23 cellular contexts compared by ENCODE assay signal in the genomic region with DNA sequence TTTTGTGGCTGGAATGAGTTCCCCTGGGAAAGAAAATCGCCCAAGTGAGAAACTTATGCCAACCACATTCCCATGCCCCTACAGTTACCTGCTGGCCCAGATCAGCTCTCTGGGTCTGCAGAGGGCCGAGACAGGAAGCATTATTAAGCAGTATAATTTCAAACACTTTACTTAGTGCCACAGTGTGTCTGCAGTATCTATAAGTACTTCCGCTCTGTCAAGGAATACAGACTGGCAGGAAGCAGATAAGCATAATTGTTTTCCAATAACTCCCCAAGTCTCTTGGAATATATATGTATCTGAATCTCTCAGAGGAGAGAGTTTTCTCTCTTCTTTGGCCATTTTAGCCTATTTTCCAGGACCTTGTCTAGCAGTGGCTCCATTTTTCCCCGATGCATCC.
"Had no signal": no experiment of that assay in that cellular context is flagged by ENCODE, and none has a peak within 500 bp of the region (broad histone marks: within the 10 kb centered on the region; RNA-seq: fewer than 3 reads in every experiment).

No MANE protein-coding gene starts in this region.

- DNase-seq: activated CD4-positive, alpha-beta T cell treated with anti-CD3 and anti-CD28 coated beads for 48 hours; activated CD4-positive, alpha-beta T cell treated with anti-CD3 and anti-CD28 coated beads, Interleukin-2, amount 50 U/mL, for 4 hours; activated CD4-positive, CD25-positive, alpha-beta regulatory T cell treated with anti-CD3 and anti-CD28 coated beads, Interleukin-2, amount 50 U/mL, for 72 hours; activated CD8-positive, alpha-beta memory T cell treated with anti-CD3 and anti-CD28 coated beads, Interleukin-2, amount 50 U/mL, for 48 hours; activated CD8-positive, alpha-beta T cell treated with anti-CD3 and anti-CD28 coated beads, Interleukin-2, amount 10 ng/mL, durations not matched to agents 7 days and 5 days; activated effector memory CD4-positive, alpha-beta T cell treated with Interleukin-2 at 50 U/mL for 16 hours; activated naive CD4-positive, alpha-beta T cell; activated T-cell treated with anti-CD3 and anti-CD28 coated beads, Interleukin-2, amount 50 U/mL, for 1 hour; aorta; caudate nucleus; NCI-H1092; NCI-H1417; NCI-H1930; NCI-H2171; NCI-H2227 treated with DMSO at 0.1 percent for 48 hours; NCI-H446 treated with DMSO at 0.1 percent for 48 hours; NCI-H524 treated with DMSO at 0.1 percent for 48 hours; NCI-H748 treated with DMSO at 0.1 percent for 48 hours; SIG-M5; T-helper 17 cell; T-helper 9 cell had no signal

- H3K27ac ChIP-seq: breast epithelium had no signal

- ATAC-seq: activated CD8-positive, alpha-beta T cell treated with anti-CD3 and anti-CD28 coated beads, Interleukin-2, amount 10 ng/mL, durations not matched to agents 7 days and 5 days; T-helper 17 cell; WTC11 had no signal
